In the genomic region with DNA sequence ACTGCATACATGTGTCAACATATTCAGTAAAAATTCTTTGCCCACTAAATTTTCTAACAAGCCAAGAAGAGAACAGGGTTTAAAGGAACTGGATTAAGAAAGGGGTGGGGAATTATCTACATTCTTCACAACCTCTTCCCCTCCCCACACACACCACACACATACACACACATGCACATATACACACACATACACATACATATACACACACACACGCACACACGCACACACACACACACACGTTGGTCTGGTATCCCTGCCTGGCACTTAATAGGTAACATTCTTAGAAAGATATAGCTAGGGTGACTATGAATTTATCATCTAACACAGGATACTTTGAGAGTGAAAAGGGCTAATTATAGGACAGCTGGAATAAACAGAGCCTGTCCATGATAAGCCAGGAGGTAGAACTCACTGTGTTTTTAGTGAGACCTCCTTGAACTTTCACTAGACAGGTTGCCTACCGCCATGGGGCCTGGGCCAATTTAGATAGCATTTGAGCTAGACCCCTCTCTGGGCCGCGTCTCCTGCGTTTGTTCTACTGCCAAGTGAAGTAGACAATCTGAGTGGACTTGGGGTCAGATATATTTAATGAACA, we compare ENCODE assay signal across 10 cellular contexts. TPM values are rescaled to one million over a fixed set of nuclear protein-coding genes. Genes with fewer than 3 reads are reported as not detected.
A peak's percentile ranks its signal among the peaks of the same experiment; 100 is the strongest.
DNase-seq lines count a peak whose midpoint lies in the region; ATAC-seq, FAIRE-seq and TF ChIP-seq lines count a peak whose summit lies in the region.
"Had no signal": no experiment of that assay in that cellular context is flagged by ENCODE, and none has a peak within 500 bp of the region (broad histone marks: within the 10 kb centered on the region; RNA-seq: fewer than 3 reads in every experiment).

No MANE protein-coding gene starts in this region.

- H3K79me2 ChIP-seq in keratinocyte (ENCODE audit: control insufficient read depth, insufficient read depth, low read length): peaks cover 8% of the 10 kb centered on the region

- in situ Hi-C loops in ACHN (cut with HindIII; ENCODE audit: low pct_ligation_motif_present, low pct_unique_long_range_greater_than_20kb, low sequenced_read_pairs): no loop called here

- WGBS in thyroid gland, 2 donors: 48 to 66% methylated on average over 7 of the region's 7 CpGs
- WGBS in testis, 2 donors: 45 to 55% methylated on average over 7 of the region's 7 CpGs

- TF ChIP-seq POLR2A in thyroid gland (IDR thresholded peaks at IDR 0.05) (no peak), testis (IDR thresholded peaks at IDR 0.05) (no peak)

- no peaks in the 10 kb centered on the region for H3K9me1 ChIP-seq in keratinocyte (ENCODE audit: control insufficient read depth, extremely low read depth, insufficient read depth, low read length)

- dilution Hi-C loops in keratinocyte (cut with MboI; ENCODE audit: extremely low pct_ligation_motif_present, low sequenced_read_pairs): no loop called here

- DNase-seq in NCI-H82 (lab: John Stamatoyannopoulos, UW): peak; percentile 52
- no peak for DNase-seq in NCI-H82 treated with DMSO at 0.1 percent for 48 hours (lab: John Stamatoyannopoulos, UW; ENCODE audit: unreplicated experiment)
- DNase-seq in SJCRH30: peak in 1 of 2 experiments; percentile 27
- DNase-seq in keratinocyte (ENCODE audit: low read depth, low spot score): no peak
- no peak for DNase-seq in thyroid gland
- DNase-seq in testis: no peak
- DNase-seq in ACHN: no peak
- DNase-seq: activated naive CD8-positive, alpha-beta T cell treated with anti-CD3 and anti-CD28 coated beads, Interleukin-2, amount 10 ng/mL, durations not matched to agents 7 days and 5 days had no signal

- H3K27ac ChIP-seq in SJCRH30: no peak overlapping the region
- H3K27ac ChIP-seq in keratinocyte (ENCODE audit: control insufficient read depth, insufficient read depth, low read length): no peak overlapping the region
- peak overlapping the region; percentile 79 to 86 (median 84) for H3K27ac ChIP-seq in thyroid gland
- H3K27ac ChIP-seq in testis: no peak overlapping the region

- H2AFZ ChIP-seq in keratinocyte (ENCODE audit: control insufficient read depth, low read length): peak overlapping the region; percentile 97

- no peaks in the 10 kb centered on the region for H3K9me3 ChIP-seq in SJCRH30 (replicated peaks)
- H3K9me3 ChIP-seq in keratinocyte (ENCODE audit: control insufficient read depth, low read depth, low read length): no peaks in the 10 kb centered on the region
- no peaks in the 10 kb centered on the region for H3K9me3 ChIP-seq in thyroid gland
- no peaks in the 10 kb centered on the region for H3K9me3 ChIP-seq in testis
- H3K9me3 ChIP-seq: HAP-1 had no signal

- no peak for FAIRE-seq in keratinocyte (lab: Jason Lieb, UNC)

- H3K36me3 ChIP-seq in SJCRH30: no peaks in the 10 kb centered on the region
- no peaks in the 10 kb centered on the region for H3K36me3 ChIP-seq in keratinocyte (ENCODE audit: control insufficient read depth in 2 of 2, extremely low read depth in 1 of 2, insufficient read depth in 2 of 2, low read length in 2 of 2)
- no peaks in the 10 kb centered on the region for H3K36me3 ChIP-seq in thyroid gland
- H3K36me3 ChIP-seq in testis (ENCODE audit: low read depth, missing control alignments): no peaks in the 10 kb centered on the region
- H3K36me3 ChIP-seq: HAP-1 had no signal

- H4K20me1 ChIP-seq in keratinocyte (ENCODE audit: control insufficient read depth, extremely low read depth, insufficient read depth, low read length): no peaks in the 10 kb centered on the region

- intact Hi-C loops in thyroid gland (cut with DNase I) (no loop called here), testis (cut with DNase I; ENCODE audit: low total_unique reads) (no loop called here)

- H3K4me3 ChIP-seq in SJCRH30: peak overlapping the region; percentile 74
- H3K4me3 ChIP-seq in keratinocyte (ENCODE audit: control insufficient read depth in 2 of 3, extremely low read depth in 1 of 3, insufficient read depth in 2 of 3, low read depth in 1 of 3, low read length in 3 of 3): no peak overlapping the region
- no peak overlapping the region for H3K4me3 ChIP-seq in thyroid gland (replicated peaks in 1 of 3)
- no peak overlapping the region for H3K4me3 ChIP-seq in testis

- no peak overlapping the region for H3K9ac ChIP-seq in keratinocyte (ENCODE audit: control insufficient read depth, extremely low read depth, insufficient read depth, low read length)

- TF ChIP-seq CTCF in keratinocyte (optimal IDR thresholded peaks at IDR 0.05 in 1 of 3, IDR thresholded peaks at IDR 0.05 in 1 of 3, conservative IDR thresholded peaks at IDR 0.05 in 1 of 3; ENCODE audit: extremely low read depth in 1 of 3, insufficient read depth in 2 of 3, low read length in 3 of 3): no peak
- no peak for TF ChIP-seq CTCF in thyroid gland (IDR thresholded peaks at IDR 0.05)
- no peak for TF ChIP-seq CTCF in testis (IDR thresholded peaks at IDR 0.05)

- peak overlapping the region; percentile 96 for H3K4me2 ChIP-seq in keratinocyte (ENCODE audit: control insufficient read depth, extremely low read depth, insufficient read depth, low read depth, low read length)

- H3K4me1 ChIP-seq in SJCRH30: peaks cover 2% of the 10 kb centered on the region; the same call in 1 of the 2 replicates
- peaks cover 2% of the 10 kb centered on the region for H3K4me1 ChIP-seq in keratinocyte (ENCODE audit: control insufficient read depth, extremely low read depth, insufficient read depth, low read length)
- peaks cover 1 to 19% of the 10 kb centered on the region in 2 donors for H3K4me1 ChIP-seq in thyroid gland
- H3K4me1 ChIP-seq in testis: no peaks in the 10 kb centered on the region

- H3K27me3 ChIP-seq in SJCRH30 (no peaks in the 10 kb centered on the region), keratinocyte (ENCODE audit: control insufficient read depth, extremely low read depth, insufficient read depth, low read length) (no peaks in the 10 kb centered on the region), thyroid gland (no peaks in the 10 kb centered on the region), testis (no peaks in the 10 kb centered on the region)

- no peak for ATAC-seq in GM21723 (IDR thresholded peaks at IDR 0.05; ENCODE audit: unreplicated experiment)

RNA-seq across cellular contexts. Expression of gene EPC1, which starts 33.1 kb away (rescaled TPM):
- 22.5 and 29.6 TPM in 2 replicates for total RNA-seq in SJCRH30 (2014; rRNA removed; shearing (Covaris generic))
- 15.5 to 34.8 TPM (median 33.5 TPM) in 3 replicates for polyA plus RNA-seq in keratinocyte
- 15.9 TPM for polyA plus RNA-seq in keratinocyte (2011; ENCODE audit: low read depth)
- 9.5 and 19.0 TPM in 2 replicates for polyA plus RNA-seq in keratinocyte (2011; cell fraction: cytosol; rRNA removed)
- 33.0 and 42.0 TPM in 2 replicates for polyA plus RNA-seq in keratinocyte (2011; cell fraction: nucleus; rRNA removed)
- polyA plus RNA-seq in keratinocyte (2012; ENCODE audit: low replicate concordance): 6.5 and 16.0 TPM in 2 replicates
- polyA minus RNA-seq in keratinocyte: 8.1 to 51.4 TPM (median 38.0 TPM) in 3 replicates
- 16.7 TPM for polyA minus RNA-seq in keratinocyte (2011; cell fraction: cytosol; rRNA and poly(A)+ RNA removed)
- polyA minus RNA-seq in keratinocyte (2011; cell fraction: nucleus; rRNA and poly(A)+ RNA removed): 27.8 and 49.6 TPM in 2 replicates
- total RNA-seq in thyroid gland: 10 to 100 TPM; 60.0 to 83.4 (median 69.0) TPM
- total RNA-seq in testis: 10 to 100 TPM; 65.4 to 65.8 TPM
- 34.8 TPM for polyA plus RNA-seq in testis (ENCODE audit: insufficient read depth, low read depth, low replicate concordance)

Comparison
In these comparisons a context has a peak if more than half of its experiments do, and no peak if none do; other contexts are left out.
1. H3K27ac ChIP-seq: peak in thyroid gland (3 of 3); none in SJCRH30 (single experiment), keratinocyte (single experiment) and testis (0 of 2).